In genomic region chr2:133193544-133193943, GRCh38 we compare ENCODE assay signal across 23 cellular contexts.
"Had no signal": no experiment of that assay in that cellular context is flagged by ENCODE, and none has a peak within 500 bp of the region (broad histone marks: within the 10 kb centered on the region; RNA-seq: fewer than 3 reads in every experiment).

No MANE protein-coding gene starts in this region.

- H3K27me3 ChIP-seq: neural progenitor cell, spleen, tibial nerve, upper lobe of left lung had no signal

- DNase-seq: cerebellar nuclear complex; cortex of kidney; effector memory CD8-positive, alpha-beta T cell; head of caudate nucleus; immature natural killer cell; islet precursor cell; kidney glomerular epithelial cell; mesendoderm; midbrain; naive thymus-derived CD4-positive, alpha-beta T cell; right cardiac atrium; spleen; stimulated activated CD4-positive, alpha-beta T cell treated with anti-CD3 and anti-CD28 coated beads, Interleukin-4, amount 100 ng/mL, for 4 hours; stimulated activated naive CD8-positive, alpha-beta T cell treated with anti-CD3 and anti-CD28 coated beads, Interleukin-15, Interleukin-2, amounts not matched to agents 100 U/mL and 50 U/mL, for 24 hours; upper lobe of left lung had no signal

- H3K9me3 ChIP-seq: prostate gland, thoracic aorta, upper lobe of left lung had no signal

- H3K36me3 ChIP-seq: neural progenitor cell, prostate gland, spleen, thoracic aorta, tibial nerve, upper lobe of left lung had no signal

- H3K4me1 ChIP-seq: neural progenitor cell, prostate gland, spleen, tibial nerve had no signal

- H3K4me2 ChIP-seq: neural progenitor cell had no signal

- H2AFZ ChIP-seq: neural progenitor cell had no signal

- H3K27ac ChIP-seq: neural progenitor cell, prostate gland, skin epidermis, spleen, thoracic aorta, tibial nerve, upper lobe of left lung had no signal

- H3K4me3 ChIP-seq: neural progenitor cell, prostate gland, skin epidermis, spleen, thoracic aorta, tibial nerve, upper lobe of left lung had no signal

- FAIRE-seq: endometrium, frontal cortex, urothelium cell line had no signal
